8 cellular contexts compared by ENCODE assay signal in genomic region chr6:68634503-68635411, GRCh38. TPM values are rescaled to one million over a fixed set of nuclear protein-coding genes. Genes with fewer than 3 reads are reported as not detected.
DNase-seq lines count a peak whose midpoint lies in the region; ATAC-seq and TF ChIP-seq lines count a peak whose summit lies in the region.

Gene ADGRB3, plus strand, starts transcription at chr6:68635282. Its CDS starts 3,394 bp downstream, at chr6:68638676.

- peak within 1 kb of the TSS; percentile 65 for H3K4me3 ChIP-seq in AG04450 (ENCODE audit: low read depth, low read length)

- TF ChIP-seq CTCF in AG04450 (IDR thresholded peaks at IDR 0.05; ENCODE audit: low read depth, low read length) = no peak

- ATAC-seq in GM18519 (IDR thresholded peaks at IDR 0.05; ENCODE audit: low FRiP score, unreplicated experiment) = peak; percentile 83
- ATAC-seq in HG03039 (IDR thresholded peaks at IDR 0.05; ENCODE audit: unreplicated experiment) = peak; percentile 78

- no peak within 1 kb of the TSS for H3K27ac ChIP-seq in AG04450 (ENCODE audit: low read depth, low read length)
- H3K27ac ChIP-seq in layer of hippocampus (ENCODE audit: low read depth, low read length) = peak within 1 kb of the TSS; percentile 94

- H3K27me3 ChIP-seq in AG04450 (ENCODE audit: control insufficient read depth, insufficient read depth, low read length) (peaks cover 22% of the 10 kb centered on the region), layer of hippocampus (ENCODE audit: control insufficient read depth, insufficient read depth, low read length) (no peaks in the 10 kb centered on the region)

- no peak for DNase-seq in AG04450 (ENCODE audit: low read depth, low spot score)
- DNase-seq in NCI-H2081 treated with DMSO at 0.1 percent for 48 hours (lab: John Stamatoyannopoulos, UW) = peak; percentile 84
- peak; percentile 22 for DNase-seq in UCSD-AML1 (lab: John Stamatoyannopoulos, UW; ENCODE audit: unreplicated experiment)
- DNase-seq in dermis blood vessel endothelial cell = peak; percentile 65
- DNase-seq in stimulated activated CD4-positive, alpha-beta T cell treated with anti-CD3 and anti-CD28 coated beads, Interleukin-4, amount 100 ng/mL, for 1 hour = peak; percentile 18

- POLR2A ChIA-PET in AG04450 (lab: Yijun Ruan, JAX) = no interaction called here

- no peaks in the 10 kb centered on the region for H3K9me3 ChIP-seq in AG04450 (ENCODE audit: control insufficient read depth, insufficient read depth, low read length)

- CTCF ChIA-PET in AG04450 (lab: Charles Lee) = interaction anchor here (0.6 kb wide), 1 partner anchor 1698 kb away, joined by 7 read pairs; no protein-coding TSS in a partner anchor

RNA-seq across cellular contexts. Expression of gene ADGRB3, which starts in this region (rescaled TPM):
- not detected in 2 replicates for polyA plus RNA-seq in AG04450 (2011; rRNA removed)
- polyA minus RNA-seq in AG04450 (2011; rRNA and poly(A)+ RNA removed) = 0.04 TPM in 1 of 2 replicates, not detected in the other
- not detected in 2 replicates for total RNA-seq in dermis blood vessel endothelial cell

Comparison
In these comparisons a context has a peak if more than half of its experiments do, and no peak if none do; other contexts are left out.
1. Peak in DNase-seq in dermis blood vessel endothelial cell; RNA of the gene not detected or under 1 TPM.